ENCODE assay signal across 9 cellular contexts in genomic region chr3:129383292-129383860, GRCh38.
DNase-seq lines count a peak whose midpoint lies in the region; ATAC-seq and TF ChIP-seq lines count a peak whose summit lies in the region.
"Had no signal": no experiment of that assay in that cellular context is flagged by ENCODE, and none has a peak within 500 bp of the region (broad histone marks: within the 10 kb centered on the region; RNA-seq: fewer than 3 reads in every experiment).

No MANE protein-coding gene starts in this region.

- peak; percentile 84 for TF ChIP-seq CTCF in AG10803 (conservative IDR thresholded peaks at IDR 0.05; ENCODE audit: low read length)

- H3K9me3 Mint-ChIP-seq in stimulated activated naive B cell treated with anti-CD40 and anti-IgM and Interleukin-4, amounts not matched to agents 10 μg/mL and 1 μg/mL and 100 μg/mL, for 72 hours: no peaks in the 10 kb centered on the region

- H3K27ac Mint-ChIP-seq in stimulated activated naive B cell treated with anti-CD40 and anti-IgM and Interleukin-4, amounts not matched to agents 10 μg/mL and 1 μg/mL and 100 μg/mL, for 72 hours: no peak overlapping the region

- H3K27me3 Mint-ChIP-seq in stimulated activated naive B cell treated with anti-CD40 and anti-IgM and Interleukin-4, amounts not matched to agents 10 μg/mL and 1 μg/mL and 100 μg/mL, for 72 hours: no peaks in the 10 kb centered on the region

- DNase-seq in AG10803 (ENCODE audit: low read depth) (peak; percentile 48), NCI-H226 (peak; percentile 61), ecto neural progenitor cell (ENCODE audit: low spot score) (peak; percentile 76), medulla oblongata (ENCODE audit: extremely low spot score) (peak; percentile 74)
- peak; percentile 58 for DNase-seq in activated CD4-positive, alpha-beta T cell treated with anti-CD3 and anti-CD28 coated beads for 48 hours
- peak; percentile 34 for DNase-seq in stimulated activated naive B cell treated with anti-CD40 and anti-IgM and Interleukin-4, amounts not matched to agents 10 μg/mL and 1 μg/mL and 100 μg/mL, for 72 hours

- peak; percentile 66 for ATAC-seq in GM18858 (IDR thresholded peaks at IDR 0.05; ENCODE audit: unreplicated experiment)
- ATAC-seq in HG03139 (IDR thresholded peaks at IDR 0.05; ENCODE audit: unreplicated experiment): peak; percentile 83
- ATAC-seq in stimulated activated naive B cell treated with anti-CD40 and anti-IgM and Interleukin-4, amounts not matched to agents 10 μg/mL and 1 μg/mL and 100 μg/mL, for 72 hours (replicated peaks): peak; percentile 97

- no peak overlapping the region for H3K4me3 Mint-ChIP-seq in stimulated activated naive B cell treated with anti-CD40 and anti-IgM and Interleukin-4, amounts not matched to agents 10 μg/mL and 1 μg/mL and 100 μg/mL, for 72 hours

- H3K4me1 Mint-ChIP-seq in stimulated activated naive B cell treated with anti-CD40 and anti-IgM and Interleukin-4, amounts not matched to agents 10 μg/mL and 1 μg/mL and 100 μg/mL, for 72 hours: peaks cover 2 to 18% of the 10 kb centered on the region in 2 donors

- H3K36me3 Mint-ChIP-seq in stimulated activated naive B cell treated with anti-CD40 and anti-IgM and Interleukin-4, amounts not matched to agents 10 μg/mL and 1 μg/mL and 100 μg/mL, for 72 hours: peaks cover 25 to 33% of the 10 kb centered on the region in 2 donors

- no peak overlapping the region for H3K4me3 ChIP-seq in AG10803 (ENCODE audit: low read length)
- H3K4me3 ChIP-seq: skin epidermis had no signal
